1 cellular context compared by ENCODE assay signal in genomic region chr16:89160977-89161701, GRCh38.
TF ChIP-seq lines count a peak whose summit lies in the region.

No MANE protein-coding gene starts in this region.

TF ChIP-seq in GM12878, 131 proteins besides CTCF, POLR2A, EP300 and RAD21:
- no peak for TF ChIP-seq EED (IDR thresholded peaks at IDR 0.05; ENCODE audit: low read depth)
- TF ChIP-seq HSF1 (IDR thresholded peaks at IDR 0.05; ENCODE audit: low read depth, low read length): peak; percentile 99
